ENCODE assay signal across 20 cellular contexts in genomic region chr13:57636811-57637210, GRCh38. TPM values are rescaled to one million over a fixed set of nuclear protein-coding genes. Genes with fewer than 3 reads are reported as not detected.
DNase-seq lines count a peak whose midpoint lies in the region; ATAC-seq, FAIRE-seq and TF ChIP-seq lines count a peak whose summit lies in the region.
"Had no signal": no experiment of that assay in that cellular context is flagged by ENCODE, and none has a peak within 500 bp of the region (broad histone marks: within the 10 kb centered on the region; RNA-seq: fewer than 3 reads in every experiment).

No MANE protein-coding gene starts in this region.

- H3K36me3 ChIP-seq in endothelial cell of umbilical vein (ENCODE audit: control insufficient read depth in 2 of 2, extremely low read depth in 1 of 2, insufficient read depth in 2 of 2, low read length in 2 of 2): no peaks in the 10 kb centered on the region
- H3K36me3 ChIP-seq in spleen: peaks cover 0 to 13% (median 0%) of the 10 kb centered on the region in 6 donors
- H3K36me3 ChIP-seq in pancreas: no peaks in the 10 kb centered on the region
- H3K36me3 ChIP-seq: BLaER1 had no signal

- TF ChIP-seq POLR2A in endothelial cell of umbilical vein (IDR thresholded peaks at IDR 0.05; ENCODE audit: low read depth, low read length): no peak
- TF ChIP-seq POLR2A in spleen (IDR thresholded peaks at IDR 0.05): no peak

- TF ChIP-seq CTCF in brain (conservative IDR thresholded peaks at IDR 0.05) (no peak), endothelial cell of umbilical vein (IDR thresholded peaks at IDR 0.05; ENCODE audit: extremely low read depth in 1 of 2, insufficient read depth in 1 of 2, low read depth in 1 of 2, low read length in 2 of 2) (no peak), nephron (IDR thresholded peaks at IDR 0.05; ENCODE audit: unreplicated experiment in 3 of 3) (no peak), spleen (IDR thresholded peaks at IDR 0.05 in 8 of 11, conservative IDR thresholded peaks at IDR 0.05 in 3 of 11) (no peak), pancreas (IDR thresholded peaks at IDR 0.05) (no peak)

- H2AFZ ChIP-seq in endothelial cell of umbilical vein (ENCODE audit: low read depth, low read length): no peak overlapping the region

- FAIRE-seq in endothelial cell of umbilical vein (lab: Jason Lieb, UNC) (peak; percentile 43), pancreas (lab: Jason Lieb, UNC) (no peak)

- peak overlapping the region; percentile 28 for H3K4me2 ChIP-seq in endothelial cell of umbilical vein (ENCODE audit: insufficient read depth, low read length)
- H3K4me2 ChIP-seq: BLaER1 had no signal

- H3K9me3 ChIP-seq in endothelial cell of umbilical vein (replicated peaks; ENCODE audit: control insufficient read depth, insufficient read depth, low read length) (no peaks in the 10 kb centered on the region), spleen (peaks cover 0 to 21% (median 0%) of the 10 kb centered on the region in 8 donors), pancreas (no peaks in the 10 kb centered on the region)

- H3K27ac Mint-ChIP-seq in brain (peak overlapping the region in 1 of 5 experiments; percentile 70), nephron (no peak overlapping the region)
- H3K27ac Mint-ChIP-seq: CD8-positive, alpha-beta memory T cell; IgD-negative memory B cell had no signal

- BruUV-seq in endothelial cell of umbilical vein (replicated peaks; lab: Mats Ljungman, UMichigan): no TSS peak

- no peaks in the 10 kb centered on the region for H3K9me1 ChIP-seq in endothelial cell of umbilical vein (replicated peaks; ENCODE audit: control insufficient read depth, extremely low read depth, insufficient read depth, low read length)

- intact Hi-C loops in endothelial cell of umbilical vein (cut with micrococcal nuclease) (loop anchor here (10.0 kb wide), 3 partner anchors 668 to 1818 kb away; no protein-coding TSS in a partner anchor), spleen (cut with DNase I; ENCODE audit: low total_unique reads) (no loop called here), pancreas (cut with DNase I) (no loop called here)

- 52 to 85% (median 66%) methylated on average over 2 of the region's 2 CpGs for WGBS in spleen, 5 donors
- WGBS in pancreas, 2 donors: 37 to 39% methylated on average over 2 of the region's 2 CpGs

- CTCF ChIA-PET in endothelial cell of umbilical vein (lab: Charles Lee): no interaction called here

- dilution Hi-C loops in endothelial cell of umbilical vein (cut with MboI; ENCODE audit: extremely low pct_ligation_motif_present, low sequenced_read_pairs): no loop called here

- H3K9me3 Mint-ChIP-seq in brain: peaks cover 3 to 20% (median 14%) of the 10 kb centered on the region in 5 experiments
- H3K9me3 Mint-ChIP-seq in nephron: peaks cover 2% of the 10 kb centered on the region

- H3K4me1 ChIP-seq in endothelial cell of umbilical vein (ENCODE audit: control insufficient read depth, extremely low read depth, insufficient read depth, low read length): peaks cover 27% of the 10 kb centered on the region
- H3K4me1 ChIP-seq in spleen: peaks cover 0 to 12% (median 5%) of the 10 kb centered on the region in 6 donors
- H3K4me1 ChIP-seq in pancreas: no peaks in the 10 kb centered on the region

- no peak for DNase-seq in endothelial cell of umbilical vein (ENCODE audit: low read depth, low spot score)
- no peak for DNase-seq in spleen
- DNase-seq in activated T-cell treated with anti-CD3 and anti-CD28 coated beads for 4 hours: no peak
- DNase-seq in mesenteric fat pad (ENCODE audit: low spot score): no peak
- no peak for DNase-seq in pancreas
- DNase-seq in putamen (ENCODE audit: low spot score): no peak
- DNase-seq: CD8-positive, alpha-beta memory T cell; DMS 273 treated with DMSO at 0.1 percent for 48 hours; HCEC 1CT; NCI-H1417 treated with DMSO at 0.1 percent for 48 hours; NCI-H2081 treated with DMSO at 0.1 percent for 48 hours; NCI-H226; NCI-H526; NK-92 treated with Interleukin-12 subunit alpha and Interleukin-12 subunit beta, amount 100 ng/mL, for 24 hours; OCI-M1 had no signal

- peak overlapping the region in 4 of 5 experiments; percentile 72 to 99 (median 80) for H3K4me3 Mint-ChIP-seq in brain
- H3K4me3 Mint-ChIP-seq in nephron: peak overlapping the region; percentile 70 to 77 (median 72)
- H3K4me3 Mint-ChIP-seq: CD8-positive, alpha-beta memory T cell; IgD-negative memory B cell had no signal

- no peaks in the 10 kb centered on the region for H3K79me2 ChIP-seq in endothelial cell of umbilical vein (ENCODE audit: control insufficient read depth, insufficient read depth, low read length)

- H3K4me1 Mint-ChIP-seq in brain (peaks cover 66% of the 10 kb centered on the region), nephron (peaks cover 13% of the 10 kb centered on the region)

- H3K27ac ChIP-seq in endothelial cell of umbilical vein (ENCODE audit: insufficient read depth, low read depth, low read length) (no peak overlapping the region), spleen (peak overlapping the region in 3 of 8 donors; percentile 31 to 72 (median 35)), pancreas (no peak overlapping the region)
- H3K27ac ChIP-seq: BLaER1, RWPE1 had no signal

- H3K27me3 ChIP-seq in endothelial cell of umbilical vein (ENCODE audit: control insufficient read depth in 2 of 2, insufficient read depth in 2 of 2, low read length in 2 of 2): peaks cover 5 to 9% of the 10 kb centered on the region in 2 experiments
- peaks cover 0 to 33% (median 26%) of the 10 kb centered on the region in 7 donors for H3K27me3 ChIP-seq in spleen (replicated peaks in 1 of 7)
- H3K27me3 ChIP-seq in pancreas: peaks cover 0 to 26% (median 7%) of the 10 kb centered on the region in 4 donors

- H4K20me1 ChIP-seq in endothelial cell of umbilical vein (replicated peaks; ENCODE audit: control insufficient read depth, extremely low read depth, insufficient read depth, low read length): no peaks in the 10 kb centered on the region
- H4K20me1 ChIP-seq: BLaER1 had no signal

- H3K9ac ChIP-seq in endothelial cell of umbilical vein (replicated peaks; ENCODE audit: extremely low read depth, insufficient read depth, low read length): no peak overlapping the region
- H3K9ac ChIP-seq: BLaER1 had no signal

- H3K4me3 ChIP-seq in endothelial cell of umbilical vein (replicated peaks in 1 of 3; ENCODE audit: insufficient read depth in 1 of 3, low read depth in 1 of 3, low read length in 3 of 3): no peak overlapping the region
- peak overlapping the region; percentile 22 to 75 (median 58) for H3K4me3 ChIP-seq in spleen
- H3K4me3 ChIP-seq in pancreas: peak overlapping the region in 1 of 4 donors; percentile 11
- H3K4me3 ChIP-seq: BLaER1 had no signal

- peaks cover 46% of the 10 kb centered on the region for H3K27me3 Mint-ChIP-seq in brain
- peaks cover 32% of the 10 kb centered on the region for H3K27me3 Mint-ChIP-seq in nephron (ENCODE audit: low read depth)

- POLR2A ChIA-PET in endothelial cell of umbilical vein (lab: Charles Lee): no interaction called here

- H3K36me3 Mint-ChIP-seq in brain (peaks cover 16% of the 10 kb centered on the region), nephron (ENCODE audit: low read depth) (peaks cover 28% of the 10 kb centered on the region)
- H3K36me3 Mint-ChIP-seq: CD8-positive, alpha-beta memory T cell; IgD-negative memory B cell had no signal

- no peak for ATAC-seq in pancreas

TF ChIP-seq in endothelial cell of umbilical vein, 7 proteins besides CTCF, POLR2A, EP300 and RAD21:
- TF ChIP-seq GATA2 (IDR thresholded peaks at IDR 0.05; ENCODE audit: insufficient read depth, insufficient read length, low read depth, low read length) (no peak), JUN (IDR thresholded peaks at IDR 0.05; ENCODE audit: borderline replicate concordance, insufficient read depth, insufficient read length, low read depth) (no peak), EZH2 (IDR thresholded peaks at IDR 0.05; ENCODE audit: borderline replicate concordance, low read depth, low read length, severe bottlenecking) (no peak), FOS (IDR thresholded peaks at IDR 0.05; ENCODE audit: borderline replicate concordance, insufficient read depth, low read length) (no peak), POLR2AphosphoS5 (IDR thresholded peaks at IDR 0.05; ENCODE audit: insufficient read depth, low read depth, low read length) (no peak)
- TF ChIP-seq, protein P1, sequence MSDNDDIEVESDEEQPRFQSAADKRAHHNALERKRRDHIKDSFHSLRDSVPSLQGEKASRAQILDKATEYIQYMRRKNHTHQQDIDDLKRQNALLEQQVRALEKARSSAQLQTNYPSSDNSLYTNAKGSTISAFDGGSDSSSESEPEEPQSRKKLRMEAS (IDR thresholded peaks at IDR 0.05; ENCODE audit: insufficient read depth, insufficient read length): no peak

RNA-seq across cellular contexts. Expression of gene PCDH17, which starts 5.3 kb away (rescaled TPM):
- 2.2 TPM for polyA plus RNA-seq in brain (ENCODE audit: insufficient read depth, low read depth, low replicate concordance)
- 4.2 and 5.0 TPM in 2 replicates for total RNA-seq in endothelial cell of umbilical vein
- 2.1 TPM in 2 replicates for polyA plus RNA-seq in endothelial cell of umbilical vein
- 0.73 and 0.81 TPM in 2 replicates for polyA plus RNA-seq in endothelial cell of umbilical vein (2011; cell fraction: cytosol; rRNA removed)
- 1.4 and 1.7 TPM in 2 replicates for polyA plus RNA-seq in endothelial cell of umbilical vein (2011; cell fraction: nucleus; rRNA removed)
- 2.2 and 3.3 TPM in 2 replicates for polyA plus RNA-seq in endothelial cell of umbilical vein (2012)
- polyA minus RNA-seq in endothelial cell of umbilical vein: 7.1 and 9.5 TPM in 2 replicates
- 0.20 TPM for polyA minus RNA-seq in endothelial cell of umbilical vein (2011; cell fraction: cytosol; rRNA and poly(A)+ RNA removed)
- polyA minus RNA-seq in endothelial cell of umbilical vein (2011; cell fraction: nucleus; rRNA and poly(A)+ RNA removed): 8.8 and 17.5 TPM in 2 replicates
- total RNA-seq in spleen: 100 to 1,000 TPM; 140 to 240 (median 229) TPM
- 1 to 10 TPM; 2.7 to 9.1 (median 4.4) TPM for polyA plus RNA-seq in spleen
- total RNA-seq in mesenteric fat pad: 1.7 TPM
- 10 to 100 TPM in 1 of 6 donors, 1 to 10 TPM in 5; 3.7 to 10.2 (median 7.6) TPM for total RNA-seq in pancreas
- polyA plus RNA-seq in pancreas: 1 to 10 TPM; 2.1 to 7.3 TPM
- total RNA-seq: CD8-positive, alpha-beta memory T cell had no signal
- polyA plus RNA-seq: CD8-positive, alpha-beta memory T cell; IgD-negative memory B cell had no signal

Comparison
In these comparisons a context has a peak if more than half of its experiments do, and no peak if none do; other contexts are left out.
1. H3K4me3 ChIP-seq: peak in spleen (8 of 8); none in endothelial cell of umbilical vein (0 of 3).
2. RNA of gene PCDH17, which starts 5.3 kb away (total RNA-seq): 140 to 240 TPM in spleen; 3.7 to 10.2 TPM in pancreas, 4.2 to 5.0 TPM in endothelial cell of umbilical vein and 1.7 TPM in mesenteric fat pad (single experiment); every median in the first group is over 10 times any median in the second.